Comparison of ENCODE assay signal across 20 cellular contexts in the genomic region with DNA sequence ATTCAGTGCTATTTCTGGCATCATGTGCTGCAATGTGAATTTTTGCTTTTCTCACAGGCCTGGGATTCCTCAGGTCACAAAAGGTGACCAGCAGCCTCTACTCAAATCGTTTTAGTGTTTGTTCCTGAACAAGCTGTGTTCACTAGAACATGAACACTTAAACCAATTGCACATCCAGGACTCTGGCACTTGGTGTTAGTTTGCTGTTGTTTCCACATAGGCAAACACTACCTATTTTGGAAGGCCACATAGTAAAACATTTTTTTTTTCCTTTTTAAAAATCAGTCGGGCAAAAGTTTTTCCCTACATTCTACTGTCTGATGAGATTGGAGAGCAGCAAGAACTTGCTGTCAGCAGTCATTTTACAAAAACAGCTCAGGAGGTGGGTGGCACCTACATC.
"Had no signal": no experiment of that assay in that cellular context is flagged by ENCODE, and none has a peak within 500 bp of the region (broad histone marks: within the 10 kb centered on the region; RNA-seq: fewer than 3 reads in every experiment).

No MANE protein-coding gene starts in this region.

- H3K27me3 ChIP-seq: colonic mucosa, pancreas, uterus had no signal

- H3K4me3 Mint-ChIP-seq: activated naive CD4-positive, alpha-beta T cell treated with anti-CD3 and anti-CD28 coated beads, Interleukin-2, amount 10 ng/mL, durations not matched to agents 7 days and 5 days; activated naive CD8-positive, alpha-beta T cell treated with anti-CD3 and anti-CD28 coated beads, Interleukin-2, amount 50 U/mL, for 24 hours; activated T-cell treated with anti-CD3 and anti-CD28 coated beads, Interleukin-2, amount 50 U/mL, for 4 hours; brain; naive B cell; stimulated activated memory B cell treated with anti-CD40 and anti-IgM and Interleukin-4, amounts not matched to agents 10 μg/mL and 1 μg/mL and 100 μg/mL, for 72 hours had no signal

- H3K36me3 ChIP-seq: colonic mucosa, uterus had no signal

- H3K4me1 ChIP-seq: colonic mucosa, uterus had no signal

- H3K4me1 Mint-ChIP-seq: activated naive CD4-positive, alpha-beta T cell treated with anti-CD3 and anti-CD28 coated beads, Interleukin-2, amount 10 ng/mL, durations not matched to agents 7 days and 5 days; activated naive CD8-positive, alpha-beta T cell treated with anti-CD3 and anti-CD28 coated beads, Interleukin-2, amount 50 U/mL, for 24 hours; stimulated activated memory B cell treated with anti-CD40 and anti-IgM and Interleukin-4, amounts not matched to agents 10 μg/mL and 1 μg/mL and 100 μg/mL, for 72 hours had no signal

- H3K4me3 ChIP-seq: colonic mucosa, mucosa of descending colon, pancreas, smooth muscle cell, uterus had no signal

- H3K9me3 ChIP-seq: colonic mucosa, mucosa of descending colon, pancreas, uterus had no signal

- H3K36me3 Mint-ChIP-seq: activated naive CD4-positive, alpha-beta T cell treated with anti-CD3 and anti-CD28 coated beads, Interleukin-2, amount 10 ng/mL, durations not matched to agents 7 days and 5 days; naive B cell had no signal

- H3K4me2 ChIP-seq: smooth muscle cell had no signal

- ATAC-seq: activated naive CD8-positive, alpha-beta T cell treated with anti-CD3 and anti-CD28 coated beads, Interleukin-2, amount 50 U/mL, for 24 hours; activated T-cell treated with anti-CD3 and anti-CD28 coated beads, Interleukin-2, amount 50 U/mL, for 4 hours; mucosa of descending colon; pancreas; sciatic nerve; stimulated activated memory B cell treated with anti-CD40 and anti-IgM and Interleukin-4, amounts not matched to agents 10 μg/mL and 1 μg/mL and 100 μg/mL, for 72 hours had no signal

- H3K27ac Mint-ChIP-seq: activated naive CD4-positive, alpha-beta T cell treated with anti-CD3 and anti-CD28 coated beads, Interleukin-2, amount 10 ng/mL, durations not matched to agents 7 days and 5 days; activated naive CD8-positive, alpha-beta T cell treated with anti-CD3 and anti-CD28 coated beads, Interleukin-2, amount 50 U/mL, for 24 hours; naive B cell; stimulated activated memory B cell treated with anti-CD40 and anti-IgM and Interleukin-4, amounts not matched to agents 10 μg/mL and 1 μg/mL and 100 μg/mL, for 72 hours had no signal

- H3K27me3 Mint-ChIP-seq: activated naive CD4-positive, alpha-beta T cell treated with anti-CD3 and anti-CD28 coated beads, Interleukin-2, amount 10 ng/mL, durations not matched to agents 7 days and 5 days; brain; stimulated activated memory B cell treated with anti-CD40 and anti-IgM and Interleukin-4, amounts not matched to agents 10 μg/mL and 1 μg/mL and 100 μg/mL, for 72 hours had no signal

- H3K27ac ChIP-seq: colonic mucosa, pancreas, uterus had no signal

- H3K9me3 Mint-ChIP-seq: activated T-cell treated with anti-CD3 and anti-CD28 coated beads, Interleukin-2, amount 50 U/mL, for 4 hours; naive B cell; stimulated activated memory B cell treated with anti-CD40 and anti-IgM and Interleukin-4, amounts not matched to agents 10 μg/mL and 1 μg/mL and 100 μg/mL, for 72 hours had no signal

- DNase-seq: activated CD4-positive, alpha-beta T cell treated with anti-CD3 and anti-CD28 coated beads, Interleukin-2, amount 50 U/mL, for 1 hour; activated CD4-positive, CD25-positive, alpha-beta regulatory T cell treated with anti-CD3 and anti-CD28 coated beads, Interleukin-2, amount 50 U/mL, for 72 hours; activated CD8-positive, alpha-beta memory T cell treated with anti-CD3 and anti-CD28 coated beads, Interleukin-2, amount 50 U/mL, for 4 hours; activated naive CD4-positive, alpha-beta T cell treated with anti-CD3 and anti-CD28 coated beads, Interleukin-2, amount 10 ng/mL, durations not matched to agents 7 days and 5 days; activated naive CD8-positive, alpha-beta T cell treated with anti-CD3 and anti-CD28 coated beads, Interleukin-2, amount 50 U/mL, for 24 hours; activated T-cell treated with anti-CD3 and anti-CD28 coated beads, Interleukin-2, amount 50 U/mL, for 4 hours; anterior cingulate cortex; central memory CD4-positive, alpha-beta T cell; colonic mucosa; mammary epithelial cell; mucosa of descending colon; naive B cell; pancreas; stimulated activated CD4-positive, alpha-beta T cell treated with anti-CD3 and anti-CD28 coated beads, Interleukin-4, amount 100 ng/mL, for 4 hours; T1000; uterus had no signal
